In genomic region chr2:102022884-102023539, GRCh38 we compare ENCODE assay signal across 22 cellular contexts. TPM values are rescaled to one million over a fixed set of nuclear protein-coding genes. Genes with fewer than 3 reads are reported as not detected.
DNase-seq lines count a peak whose midpoint lies in the region; ATAC-seq, FAIRE-seq and TF ChIP-seq lines count a peak whose summit lies in the region.
"Had no signal": no experiment of that assay in that cellular context is flagged by ENCODE, and none has a peak within 500 bp of the region (broad histone marks: within the 10 kb centered on the region; RNA-seq: fewer than 3 reads in every experiment).

No MANE protein-coding gene starts in this region.

- peak overlapping the region; percentile 99 for H4K91ac ChIP-seq in mesenchymal stem cell (ENCODE audit: low read length)

- no peak overlapping the region for H3K23ac ChIP-seq in mesenchymal stem cell (ENCODE audit: low read length in 2 of 2)

- peak overlapping the region; percentile 92 for H2BK120ac ChIP-seq in mesenchymal stem cell (ENCODE audit: low read depth, low read length)

- H3K27me3 Mint-ChIP-seq in activated T-helper 17 cell treated with anti-CD3 and anti-CD28 coated beads, Interleukin-2, amount 50 U/mL, for 72 hours = no peaks in the 10 kb centered on the region
- H3K27me3 Mint-ChIP-seq in stimulated activated naive B cell treated with anti-CD40 and anti-IgM and Interleukin-4, amounts not matched to agents 10 μg/mL and 1 μg/mL and 100 μg/mL, for 72 hours = peaks cover 6 to 12% of the 10 kb centered on the region in 2 donors
- H3K27me3 Mint-ChIP-seq: CD4-positive, CD25-positive, alpha-beta regulatory T cell had no signal

- no peak overlapping the region for H2AFZ ChIP-seq in mesenchymal stem cell (ENCODE audit: low read depth, low read length)
- H2AFZ ChIP-seq: GM23248, PC-9 had no signal

- 0 out of 2 replicates have a peak overlapping the region, but pooled peaks have one; percentile 13 for H3K27ac ChIP-seq in C4-2B
- no peak overlapping the region for H3K27ac ChIP-seq in mesenchymal stem cell (ENCODE audit: low read length, poor library complexity, severe bottlenecking)
- H3K27ac ChIP-seq: PC-9, RWPE1 had no signal

- no peak overlapping the region for H3K14ac ChIP-seq in mesenchymal stem cell (ENCODE audit: low read length in 2 of 2)

- no peak overlapping the region for H3K4me3 ChIP-seq in mesenchymal stem cell (ENCODE audit: insufficient read depth in 1 of 2, low read depth in 1 of 2, low read length in 2 of 2)
- H3K4me3 ChIP-seq: GM23248, HAP-1, PC-9 had no signal

- H2BK5ac ChIP-seq in mesenchymal stem cell (ENCODE audit: low read depth, low read length, poor library complexity, severe bottlenecking) = no peak overlapping the region

- WGBS in mesenchymal stem cell = 100% methylated on average over 3 of the region's 4 CpGs

- peak overlapping the region; percentile 15 for H3K4me3 Mint-ChIP-seq in activated T-helper 17 cell treated with anti-CD3 and anti-CD28 coated beads, Interleukin-2, amount 50 U/mL, for 72 hours
- no peak overlapping the region for H3K4me3 Mint-ChIP-seq in stimulated activated naive B cell treated with anti-CD40 and anti-IgM and Interleukin-4, amounts not matched to agents 10 μg/mL and 1 μg/mL and 100 μg/mL, for 72 hours
- H3K4me3 Mint-ChIP-seq: CD4-positive, CD25-positive, alpha-beta regulatory T cell had no signal

- no peaks in the 10 kb centered on the region for H3K9me3 ChIP-seq in mesenchymal stem cell (ENCODE audit: control insufficient read depth, low read length)
- H3K9me3 ChIP-seq: HAP-1 had no signal

- H3K9me3 Mint-ChIP-seq in activated T-helper 17 cell treated with anti-CD3 and anti-CD28 coated beads, Interleukin-2, amount 50 U/mL, for 72 hours = no peaks in the 10 kb centered on the region
- no peaks in the 10 kb centered on the region for H3K9me3 Mint-ChIP-seq in stimulated activated naive B cell treated with anti-CD40 and anti-IgM and Interleukin-4, amounts not matched to agents 10 μg/mL and 1 μg/mL and 100 μg/mL, for 72 hours
- H3K9me3 Mint-ChIP-seq: CD4-positive, CD25-positive, alpha-beta regulatory T cell had no signal

- H3K4ac ChIP-seq in mesenchymal stem cell (ENCODE audit: low read depth in 1 of 2, low read length in 2 of 2) = peak overlapping the region; percentile 92 to 98

- H3K27me3 ChIP-seq in mesenchymal stem cell (ENCODE audit: control insufficient read depth in 1 of 2, insufficient read depth in 1 of 2, low read length in 2 of 2) = no peaks in the 10 kb centered on the region

- H3K27ac Mint-ChIP-seq in activated T-helper 17 cell treated with anti-CD3 and anti-CD28 coated beads, Interleukin-2, amount 50 U/mL, for 72 hours = peak overlapping the region; percentile 59
- H3K27ac Mint-ChIP-seq in stimulated activated naive B cell treated with anti-CD40 and anti-IgM and Interleukin-4, amounts not matched to agents 10 μg/mL and 1 μg/mL and 100 μg/mL, for 72 hours = peak overlapping the region; percentile 31
- H3K27ac Mint-ChIP-seq: CD4-positive, CD25-positive, alpha-beta regulatory T cell had no signal

- no peak overlapping the region for H3K4me2 ChIP-seq in mesenchymal stem cell (ENCODE audit: low read length, poor library complexity, severe bottlenecking)
- H3K4me2 ChIP-seq: PC-9 had no signal

- no peak for ATAC-seq in activated T-helper 17 cell treated with anti-CD3 and anti-CD28 coated beads, Interleukin-2, amount 50 U/mL, for 72 hours (replicated peaks)
- ATAC-seq in stimulated activated naive B cell treated with anti-CD40 and anti-IgM and Interleukin-4, amounts not matched to agents 10 μg/mL and 1 μg/mL and 100 μg/mL, for 72 hours (replicated peaks) = no peak
- ATAC-seq in HG03354 (IDR thresholded peaks at IDR 0.05; ENCODE audit: poor library complexity, severe bottlenecking, unreplicated experiment) (no peak), HG03025 (IDR thresholded peaks at IDR 0.05; ENCODE audit: low FRiP score, unreplicated experiment) (no peak)

- peak overlapping the region; percentile 91 for H2BK15ac ChIP-seq in mesenchymal stem cell (ENCODE audit: low read depth, poor library complexity, severe bottlenecking)

- no peak for FAIRE-seq in urothelium cell line (lab: Jason Lieb, UNC)
- FAIRE-seq: G401.6 had no signal

- peak overlapping the region; percentile 57 for H2AK5ac ChIP-seq in mesenchymal stem cell (ENCODE audit: low read length, severe bottlenecking)

- H2BK12ac ChIP-seq in mesenchymal stem cell (ENCODE audit: low read length in 2 of 2) = peak overlapping the region; percentile 90 to 99

- TF ChIP-seq CTCF in C4-2B (conservative IDR thresholded peaks at IDR 0.05) = no peak

- H3K79me1 ChIP-seq in mesenchymal stem cell (replicated peaks; ENCODE audit: low read length, poor library complexity, severe bottlenecking) = no peaks in the 10 kb centered on the region

- H3K9ac ChIP-seq in mesenchymal stem cell (ENCODE audit: low read length) = no peak overlapping the region
- H3K9ac ChIP-seq: GM23248 had no signal

- no peak for DNase-seq in mesenchymal stem cell
- DNase-seq in stimulated activated naive B cell treated with anti-CD40 and anti-IgM and Interleukin-4, amounts not matched to agents 10 μg/mL and 1 μg/mL and 100 μg/mL, for 72 hours = no peak
- no peak for DNase-seq in urothelium cell line (ENCODE audit: low spot score)
- DNase-seq: AML-193; CD4-positive, CD25-positive, alpha-beta regulatory T cell; COR-L47; DMS 273 treated with DMSO at 0.1 percent for 48 hours; GM23248; KBM-7; NCI-H1105 treated with DMSO at 0.1 percent for 48 hours; NCI-H1694; NCI-H510A; NCI-H774; PC-9; SIG-M5 had no signal

- H4K8ac ChIP-seq in mesenchymal stem cell (ENCODE audit: low read length) = peak overlapping the region; percentile 89

- H3K18ac ChIP-seq in mesenchymal stem cell (ENCODE audit: low read depth in 1 of 2, low read length in 2 of 2) = peak overlapping the region; percentile 70 to 92

- peaks cover 93% of the 10 kb centered on the region for H3K36me3 Mint-ChIP-seq in activated T-helper 17 cell treated with anti-CD3 and anti-CD28 coated beads, Interleukin-2, amount 50 U/mL, for 72 hours (ENCODE audit: low read depth)
- no peaks in the 10 kb centered on the region for H3K36me3 Mint-ChIP-seq in stimulated activated naive B cell treated with anti-CD40 and anti-IgM and Interleukin-4, amounts not matched to agents 10 μg/mL and 1 μg/mL and 100 μg/mL, for 72 hours
- H3K36me3 Mint-ChIP-seq: CD4-positive, CD25-positive, alpha-beta regulatory T cell had no signal

- H3K4me1 Mint-ChIP-seq in activated T-helper 17 cell treated with anti-CD3 and anti-CD28 coated beads, Interleukin-2, amount 50 U/mL, for 72 hours = peaks cover 35% of the 10 kb centered on the region
- peaks cover 22 to 55% of the 10 kb centered on the region in 2 donors for H3K4me1 Mint-ChIP-seq in stimulated activated naive B cell treated with anti-CD40 and anti-IgM and Interleukin-4, amounts not matched to agents 10 μg/mL and 1 μg/mL and 100 μg/mL, for 72 hours

- H3K36me3 ChIP-seq in mesenchymal stem cell (ENCODE audit: control insufficient read depth in 1 of 2, insufficient read depth in 2 of 2, low read depth in 1 of 2, low read length in 2 of 2) = no peaks in the 10 kb centered on the region
- H3K36me3 ChIP-seq: HAP-1 had no signal

- H3K4me1 ChIP-seq in mesenchymal stem cell (ENCODE audit: control insufficient read depth, insufficient read depth, low read depth, low read length) = peaks cover 19% of the 10 kb centered on the region
- H3K4me1 ChIP-seq: HAP-1 had no signal

RNA-seq across cellular contexts. Expression of gene IL1R2, which starts 31.3 kb away (rescaled TPM):
- total RNA-seq in activated T-helper 17 cell treated with anti-CD3 and anti-CD28 coated beads, Interleukin-2, amount 50 U/mL, for 72 hours = 10 to 100 TPM; 55.8 to 97.6 TPM
- 3.4 TPM for polyA plus RNA-seq in mesenchymal stem cell (2013, experiment 1 of 2)
- polyA plus RNA-seq in mesenchymal stem cell (2013, experiment 2 of 2) = 3.0 TPM
